11 cellular contexts compared by ENCODE assay signal in genomic region chr10:70619271-70620019, GRCh38. TPM values are rescaled to one million over a fixed set of nuclear protein-coding genes. Genes with fewer than 3 reads are reported as not detected.
DNase-seq lines count a peak whose midpoint lies in the region; ATAC-seq and TF ChIP-seq lines count a peak whose summit lies in the region.
"Had no signal": no experiment of that assay in that cellular context is flagged by ENCODE, and none has a peak within 500 bp of the region (broad histone marks: within the 10 kb centered on the region; RNA-seq: fewer than 3 reads in every experiment).

No MANE protein-coding gene starts in this region.

- H3K4me3 Mint-ChIP-seq in MCF 10A (ENCODE audit: unreplicated experiment) = no peak overlapping the region
- peak overlapping the region; percentile 65 for H3K4me3 Mint-ChIP-seq in stimulated activated effector memory CD8-positive, alpha-beta T cell treated with anti-CD3 and anti-CD28 coated beads, Interleukin-12 subunit alpha, Interleukin-12 subunit beta, amount 100 ng/mL, for 72 hours
- no peak overlapping the region for H3K4me3 Mint-ChIP-seq in stimulated activated memory B cell treated with anti-CD40 and anti-IgM and Interleukin-4, amounts not matched to agents 10 μg/mL and 1 μg/mL and 100 μg/mL, for 72 hours

- peak; percentile 54 for DNase-seq in MCF 10A (ENCODE audit: unreplicated experiment)
- DNase-seq in breast epithelium (ENCODE audit: low spot score in 2 of 2) = no peak
- DNase-seq in NCI-H1694 (lab: John Stamatoyannopoulos, UW) = peak; percentile 10
- no peak for DNase-seq in dorsolateral prefrontal cortex
- no peak for DNase-seq in stimulated activated effector memory CD8-positive, alpha-beta T cell treated with anti-CD3 and anti-CD28 coated beads, Interleukin-12 subunit alpha, Interleukin-12 subunit beta, amount 100 ng/mL, for 72 hours (ENCODE audit: low spot score in 2 of 2)
- no peak for DNase-seq in spleen

- H3K4me3 ChIP-seq in breast epithelium (no peak overlapping the region), dorsolateral prefrontal cortex (no peak overlapping the region), spleen (no peak overlapping the region)
- H3K4me3 ChIP-seq: thoracic aorta had no signal

- H3K36me3 Mint-ChIP-seq in MCF 10A (ENCODE audit: insufficient read depth, unreplicated experiment) = no peaks in the 10 kb centered on the region
- H3K36me3 Mint-ChIP-seq in stimulated activated effector memory CD8-positive, alpha-beta T cell treated with anti-CD3 and anti-CD28 coated beads, Interleukin-12 subunit alpha, Interleukin-12 subunit beta, amount 100 ng/mL, for 72 hours = peaks cover 12% of the 10 kb centered on the region
- H3K36me3 Mint-ChIP-seq in stimulated activated memory B cell treated with anti-CD40 and anti-IgM and Interleukin-4, amounts not matched to agents 10 μg/mL and 1 μg/mL and 100 μg/mL, for 72 hours = peaks cover 12% of the 10 kb centered on the region

- BruUV-seq in MCF 10A (replicated peaks; lab: Mats Ljungman, UMichigan) = no TSS peak

- POLR2A ChIA-PET in MCF 10A (lab: Yijun Ruan, JAX) = interaction anchor here (0.7 kb wide), 1 partner anchor 32 kb away, joined by 3 read pairs; no protein-coding TSS in a partner anchor

- TF ChIP-seq CTCF in MCF 10A (IDR thresholded peaks at IDR 0.05; ENCODE audit: unreplicated experiment) (peak; percentile 48), breast epithelium (IDR thresholded peaks at IDR 0.05) (no peak), dorsolateral prefrontal cortex (IDR thresholded peaks at IDR 0.05 in 54 of 56, conservative IDR thresholded peaks at IDR 0.05 in 2 of 56; ENCODE audit: low read depth in 1 of 56, partially characterized antibody in 56 of 56) (peak in 53 of 56 donors; percentile 16 to 68 (median 42)), spleen (IDR thresholded peaks at IDR 0.05 in 8 of 11, conservative IDR thresholded peaks at IDR 0.05 in 3 of 11) (peak in 4 of 11 experiments; percentile 14 to 20 (median 16))

- H3K4me1 Mint-ChIP-seq in MCF 10A (ENCODE audit: insufficient read depth, unreplicated experiment) = peaks cover 10% of the 10 kb centered on the region
- H3K4me1 Mint-ChIP-seq in stimulated activated effector memory CD8-positive, alpha-beta T cell treated with anti-CD3 and anti-CD28 coated beads, Interleukin-12 subunit alpha, Interleukin-12 subunit beta, amount 100 ng/mL, for 72 hours = peaks cover 52% of the 10 kb centered on the region
- H3K4me1 Mint-ChIP-seq in stimulated activated memory B cell treated with anti-CD40 and anti-IgM and Interleukin-4, amounts not matched to agents 10 μg/mL and 1 μg/mL and 100 μg/mL, for 72 hours = peaks cover 7% of the 10 kb centered on the region

- peaks cover 16% of the 10 kb centered on the region for H3K9me3 Mint-ChIP-seq in MCF 10A (ENCODE audit: unreplicated experiment)
- H3K9me3 Mint-ChIP-seq in stimulated activated effector memory CD8-positive, alpha-beta T cell treated with anti-CD3 and anti-CD28 coated beads, Interleukin-12 subunit alpha, Interleukin-12 subunit beta, amount 100 ng/mL, for 72 hours = peaks cover 4% of the 10 kb centered on the region
- peaks cover 10% of the 10 kb centered on the region for H3K9me3 Mint-ChIP-seq in stimulated activated memory B cell treated with anti-CD40 and anti-IgM and Interleukin-4, amounts not matched to agents 10 μg/mL and 1 μg/mL and 100 μg/mL, for 72 hours

- no peaks in the 10 kb centered on the region for H3K27me3 Mint-ChIP-seq in MCF 10A (ENCODE audit: insufficient read depth, unreplicated experiment)
- peaks cover 30% of the 10 kb centered on the region for H3K27me3 Mint-ChIP-seq in stimulated activated memory B cell treated with anti-CD40 and anti-IgM and Interleukin-4, amounts not matched to agents 10 μg/mL and 1 μg/mL and 100 μg/mL, for 72 hours

- peaks cover 0 to 6% of the 10 kb centered on the region in 2 donors for H3K9me3 ChIP-seq in breast epithelium
- H3K9me3 ChIP-seq in spleen = peaks cover 0 to 32% (median 19%) of the 10 kb centered on the region in 8 donors
- H3K9me3 ChIP-seq: neutrophil, thoracic aorta had no signal

- CTCF ChIA-PET in MCF 10A (lab: Yijun Ruan, JAX) = interaction anchor here (0.6 to 1.3 kb wide), 5 partner anchors 10 to 208 kb away, joined by 3 to 6 read pairs (median 4); no protein-coding TSS in a partner anchor

- ATAC-seq in stimulated activated effector memory CD8-positive, alpha-beta T cell treated with anti-CD3 and anti-CD28 coated beads, Interleukin-12 subunit alpha, Interleukin-12 subunit beta, amount 100 ng/mL, for 72 hours = no peak
- ATAC-seq in GM19463 (IDR thresholded peaks at IDR 0.05; ENCODE audit: unreplicated experiment) = no peak
- ATAC-seq in stimulated activated memory B cell treated with anti-CD40 and anti-IgM and Interleukin-4, amounts not matched to agents 10 μg/mL and 1 μg/mL and 100 μg/mL, for 72 hours = no peak
- ATAC-seq: activated naive CD4-positive, alpha-beta T cell treated with anti-CD3 and anti-CD28 coated beads, Interleukin-2, amount 50 U/mL, for 72 hours had no signal

- no peak overlapping the region for H3K27ac Mint-ChIP-seq in MCF 10A (ENCODE audit: low read depth, unreplicated experiment)
- peak overlapping the region; percentile 94 for H3K27ac Mint-ChIP-seq in stimulated activated effector memory CD8-positive, alpha-beta T cell treated with anti-CD3 and anti-CD28 coated beads, Interleukin-12 subunit alpha, Interleukin-12 subunit beta, amount 100 ng/mL, for 72 hours
- H3K27ac Mint-ChIP-seq in stimulated activated memory B cell treated with anti-CD40 and anti-IgM and Interleukin-4, amounts not matched to agents 10 μg/mL and 1 μg/mL and 100 μg/mL, for 72 hours = no peak overlapping the region

- no peaks in the 10 kb centered on the region for H3K4me1 ChIP-seq in breast epithelium
- H3K4me1 ChIP-seq in spleen = peaks cover 0 to 9% (median 0%) of the 10 kb centered on the region in 6 donors

- H3K27me3 ChIP-seq in breast epithelium (no peaks in the 10 kb centered on the region), dorsolateral prefrontal cortex (peaks cover 0 to 6% (median 0%) of the 10 kb centered on the region in 45 donors), spleen (replicated peaks in 1 of 7) (no peaks in the 10 kb centered on the region)
- H3K27me3 ChIP-seq: neutrophil had no signal

- intact Hi-C loops in MCF 10A (cut with micrococcal nuclease) (loop anchor here (1.0 to 5.0 kb wide), 3 partner anchors 53 to 140 kb away; partner anchors contain the start of gene ADAMTS14), breast epithelium (cut with DNase I; ENCODE audit: low total_unique reads) (no loop called here), dorsolateral prefrontal cortex (cut with DNase I) (loop anchor here (2.0 to 5.0 kb wide), 2 partner anchors 138 to 141 kb away; no protein-coding TSS in a partner anchor), spleen (cut with DNase I; ENCODE audit: low total_unique reads) (no loop called here)

- no peaks in the 10 kb centered on the region for H3K36me3 ChIP-seq in breast epithelium
- no peaks in the 10 kb centered on the region for H3K36me3 ChIP-seq in spleen
- H3K36me3 ChIP-seq: neutrophil, thoracic aorta had no signal

- no peak for TF ChIP-seq POLR2A in breast epithelium (IDR thresholded peaks at IDR 0.05)
- no peak for TF ChIP-seq POLR2A in spleen (IDR thresholded peaks at IDR 0.05)

- no peak overlapping the region for H3K27ac ChIP-seq in breast epithelium
- H3K27ac ChIP-seq in dorsolateral prefrontal cortex = no peak overlapping the region
- H3K27ac ChIP-seq in spleen = no peak overlapping the region
- H3K27ac ChIP-seq: neutrophil, thoracic aorta had no signal

- WGBS in spleen, 5 donors = 61 to 77% (median 72%) methylated on average over 4 of the region's 4 CpGs

RNA-seq across cellular contexts. Expression of gene PRF1, which starts 16.9 kb away (rescaled TPM):
- total RNA-seq in MCF 10A (2022) = not detected in 2 replicates
- total RNA-seq in breast epithelium = 1 to 10 TPM; 2.2 to 4.3 (median 2.2) TPM
- total RNA-seq in dorsolateral prefrontal cortex = 1 to 10 TPM in 49 of 120 experiments, under 1 TPM in 55, not detected in 16; 0.25 to 4.6 (median 0.89) TPM
- 10 to 100 TPM; 41.5 to 79.6 (median 56.8) TPM for total RNA-seq in spleen
- polyA plus RNA-seq in spleen = 10 to 100 TPM in 1 of 3 donors, 1 to 10 TPM in 2; 6.6 to 11.3 (median 7.0) TPM

RNA-seq across cellular contexts. Expression of gene ADAMTS14, which starts 52.9 kb away (rescaled TPM):
- total RNA-seq in MCF 10A (2022) (0.25 TPM in 1 of 2 replicates, not detected in the other), breast epithelium (under 1 TPM; under 0.01 to 0.15 (median under 0.01) TPM), dorsolateral prefrontal cortex (10 to 100 TPM in 9 of 120 experiments, 1 to 10 TPM in 98, under 1 TPM in 13; 0.23 to 28.2 (median 3.7) TPM), spleen (1 to 10 TPM in 1 of 7 donors, under 1 TPM in 6; 0.09 to 1.2 (median 0.46) TPM)
- under 1 TPM; 0.26 to 0.39 (median 0.32) TPM for polyA plus RNA-seq in spleen

Comparison
In these comparisons a context has a peak if more than half of its experiments do, and no peak if none do; other contexts are left out.
1. DNase-seq: peak in MCF 10A (single experiment) and NCI-H1694 (single experiment); none in breast epithelium (0 of 2), dorsolateral prefrontal cortex (0 of 10), stimulated activated effector memory CD8-positive, alpha-beta T cell treated with anti-CD3 and anti-CD28 coated beads, Interleukin-12 subunit alpha, Interleukin-12 subunit beta, amount 100 ng/mL, for 72 hours (0 of 2) and spleen (single experiment).
2. CTCF ChIP-seq: peak in MCF 10A (single experiment) and dorsolateral prefrontal cortex (53 of 56); none in breast epithelium (0 of 3).
3. intact Hi-C loops: an anchor here in MCF 10A (1.0 to 5.0 kb wide) and dorsolateral prefrontal cortex (2.0 to 5.0 kb wide); none called in breast epithelium and spleen.
4. RNA of gene PRF1, which starts 16.9 kb away (total RNA-seq): 41.5 to 79.6 TPM in spleen; 2.2 to 4.3 TPM in breast epithelium, 0.25 to 4.6 TPM in dorsolateral prefrontal cortex and not detected in MCF 10A; every median in the first group is over 4 times any median in the second.